Comparison of ENCODE assay signal across 8 cellular contexts in the genomic region with DNA sequence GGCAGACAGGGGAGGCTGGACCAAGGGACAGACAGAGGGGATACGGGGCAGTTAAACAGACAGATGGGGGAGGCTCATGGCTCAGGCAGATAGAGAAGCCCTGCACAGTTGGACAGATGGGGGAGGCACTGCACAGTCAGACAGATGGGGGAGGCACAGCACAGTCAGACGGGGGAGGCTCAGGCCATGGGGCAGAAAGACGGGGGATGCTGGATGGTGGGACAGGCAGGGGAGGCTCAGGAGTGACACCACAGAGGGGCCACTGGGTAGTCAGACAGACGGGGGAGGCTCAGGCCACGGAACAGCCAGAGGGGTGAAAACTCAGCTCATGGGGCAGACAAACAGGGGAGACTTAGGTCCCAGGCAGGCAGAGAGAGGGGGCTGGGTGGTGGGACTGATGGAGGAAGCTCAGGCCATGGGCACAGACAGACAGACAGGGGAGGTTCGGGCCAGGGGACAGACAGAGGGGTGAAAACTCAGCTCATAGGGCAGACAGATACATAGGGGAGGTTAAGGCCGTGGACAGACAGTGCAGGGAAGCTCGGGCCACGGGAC. TPM values are rescaled to one million over a fixed set of nuclear protein-coding genes. Genes with fewer than 3 reads are reported as not detected.
DNase-seq lines count a peak whose midpoint lies in the region; ATAC-seq, FAIRE-seq and TF ChIP-seq lines count a peak whose summit lies in the region.

No MANE protein-coding gene starts in this region.

- no peaks in the 10 kb centered on the region for H3K9me3 ChIP-seq in HAP-1
- H3K9me3 ChIP-seq in hepatocyte (ENCODE audit: low read depth), result no peaks in the 10 kb centered on the region
- no peaks in the 10 kb centered on the region for H3K9me3 ChIP-seq in small intestine (ENCODE audit: control insufficient read depth, low read depth)

- peaks cover 27% of the 10 kb centered on the region for H3K27me3 Mint-ChIP-seq in WTC11 (ENCODE audit: low read depth)

- DNase-seq in HAP-1 (ENCODE audit: low spot score in 2 of 2) (no peak), WTC11 (ENCODE audit: low spot score) (no peak), hepatocyte (ENCODE audit: low spot score) (no peak), small intestine (no peak), NCI-H82 treated with DMSO at 0.1 percent for 48 hours (lab: John Stamatoyannopoulos, UW; ENCODE audit: unreplicated experiment) (no peak), activated gamma-delta T cell (lab: John Stamatoyannopoulos, UW) (no peak), NCI-H69 (lab: John Stamatoyannopoulos, UW) (no peak)

- H3K27me3 ChIP-seq in HAP-1 (ENCODE audit: low read depth) (no peaks in the 10 kb centered on the region), hepatocyte (no peaks in the 10 kb centered on the region), small intestine (ENCODE audit: control insufficient read depth in 2 of 2, insufficient read depth in 2 of 2, low read length in 2 of 2) (no peaks in the 10 kb centered on the region)

- H3K27ac ChIP-seq in hepatocyte, result no peak overlapping the region
- H3K27ac ChIP-seq in small intestine (ENCODE audit: low read depth in 1 of 2, low read length in 1 of 2), result peak overlapping the region in 1 of 2 donors; percentile 85

- no peak for ATAC-seq in WTC11
- ATAC-seq in HG02798 (IDR thresholded peaks at IDR 0.05; ENCODE audit: poor library complexity, unreplicated experiment), result no peak

- peak overlapping the region; percentile 93 for H3K4me3 Mint-ChIP-seq in WTC11

- 63% methylated on average over 7 of the region's 9 CpGs for WGBS in hepatocyte (ENCODE audit: low lambda C conversion rate, missing lambda C conversion rate)
- 28 to 29% (median 29%) methylated on average over 9 of the region's 9 CpGs for WGBS in small intestine, 3 donors

- POLR2A ChIA-PET in WTC11 (lab: Charles Lee), result interaction anchor here (0.7 to 1.4 kb wide), 3 partner anchors 10 to 112 kb away, joined by 3 to 4 read pairs (median 3); no protein-coding TSS in a partner anchor

- no peaks in the 10 kb centered on the region for H3K9me3 Mint-ChIP-seq in WTC11

- in situ Hi-C loops in HAP-1 (cut with MboI; ENCODE audit: low sequenced_read_pairs), result no loop called here

- no peaks in the 10 kb centered on the region; the same call in 1 of the 2 replicates for H3K36me3 ChIP-seq in HAP-1 (replicated peaks)
- H3K36me3 ChIP-seq in hepatocyte (replicated peaks; ENCODE audit: insufficient read depth, low read depth), result no peaks in the 10 kb centered on the region
- no peaks in the 10 kb centered on the region for H3K36me3 ChIP-seq in small intestine (ENCODE audit: control insufficient read depth in 2 of 2, insufficient read depth in 2 of 2, low read length in 2 of 2)

- peak overlapping the region; percentile 8 for H2AFZ ChIP-seq in hepatocyte

- H3K36me3 Mint-ChIP-seq in WTC11, result no peaks in the 10 kb centered on the region

- H3K4me1 ChIP-seq in HAP-1 (0 out of 2 replicates have a peak, but pooled peaks cover 3% of the 10 kb centered on the region), hepatocyte (ENCODE audit: insufficient read depth) (peaks cover 19% of the 10 kb centered on the region), small intestine (ENCODE audit: control insufficient read depth in 2 of 2, insufficient read depth in 1 of 2, low read depth in 1 of 2, low read length in 1 of 2) (peaks cover 2 to 3% of the 10 kb centered on the region in 2 donors)

- no peak overlapping the region for H3K27ac Mint-ChIP-seq in WTC11

- no peaks in the 10 kb centered on the region for H3K9me2 ChIP-seq in hepatocyte (replicated peaks; ENCODE audit: insufficient read depth)

- H4K20me1 ChIP-seq in hepatocyte (ENCODE audit: insufficient read depth, poor library complexity, severe bottlenecking), result peaks cover 5% of the 10 kb centered on the region

- peaks cover 14% of the 10 kb centered on the region for H3K79me2 ChIP-seq in hepatocyte

- no peak for FAIRE-seq in small intestine (lab: Jason Lieb, UNC)

- CTCF ChIA-PET in WTC11 (lab: Charles Lee), result interaction anchor here (1.0 to 2.7 kb wide), 5 partner anchors 9 to 71 kb away, joined by 4 to 20 read pairs (median 5); no protein-coding TSS in a partner anchor

- peak overlapping the region; percentile 97 for H3K4me2 ChIP-seq in hepatocyte

- peaks cover 12% of the 10 kb centered on the region for H3K4me1 Mint-ChIP-seq in WTC11

- no peak for TF ChIP-seq CTCF in WTC11 (IDR thresholded peaks at IDR 0.05)
- no peak for TF ChIP-seq CTCF in hepatocyte (IDR thresholded peaks at IDR 0.05; ENCODE audit: poor library complexity)

- H3K4me3 ChIP-seq in HAP-1 (peak overlapping the region; percentile 61), hepatocyte (peak overlapping the region; percentile 88), small intestine (ENCODE audit: low read depth in 1 of 2, low read length in 2 of 2) (peak overlapping the region; percentile 81 to 97)

TF ChIP-seq in WTC11, 78 proteins besides CTCF, POLR2A, EP300 and RAD21:
- TF ChIP-seq SP1 (CRISPR knock-in tag; conservative IDR thresholded peaks at IDR 0.05) (no peak), GABPB1 (CRISPR knock-in tag; IDR thresholded peaks at IDR 0.05) (no peak), SMAD4 (CRISPR knock-in tag; IDR thresholded peaks at IDR 0.05) (no peak)
- TF ChIP-seq, protein P1, sequence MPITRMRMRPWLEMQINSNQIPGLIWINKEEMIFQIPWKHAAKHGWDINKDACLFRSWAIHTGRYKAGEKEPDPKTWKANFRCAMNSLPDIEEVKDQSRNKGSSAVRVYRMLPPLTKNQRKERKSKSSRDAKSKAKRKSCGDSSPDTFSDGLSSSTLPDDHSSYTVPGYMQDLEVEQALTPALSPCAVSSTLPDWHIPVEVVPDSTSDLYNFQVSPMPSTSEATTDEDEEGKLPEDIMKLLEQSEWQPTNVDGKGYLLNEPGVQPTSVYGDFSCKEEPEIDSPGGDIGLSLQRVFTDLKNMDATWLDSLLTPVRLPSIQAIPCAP (CRISPR knock-in tag; IDR thresholded peaks at IDR 0.05), result no peak
- TF ChIP-seq, protein P2, sequence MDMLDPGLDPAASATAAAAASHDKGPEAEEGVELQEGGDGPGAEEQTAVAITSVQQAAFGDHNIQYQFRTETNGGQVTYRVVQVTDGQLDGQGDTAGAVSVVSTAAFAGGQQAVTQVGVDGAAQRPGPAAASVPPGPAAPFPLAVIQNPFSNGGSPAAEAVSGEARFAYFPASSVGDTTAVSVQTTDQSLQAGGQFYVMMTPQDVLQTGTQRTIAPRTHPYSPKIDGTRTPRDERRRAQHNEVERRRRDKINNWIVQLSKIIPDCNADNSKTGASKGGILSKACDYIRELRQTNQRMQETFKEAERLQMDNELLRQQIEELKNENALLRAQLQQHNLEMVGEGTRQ (CRISPR knock-in tag; IDR thresholded peaks at IDR 0.05), result no peak

RNA-seq across cellular contexts. Expression of a gene that starts 0.9 kb away (rescaled TPM):
- total RNA-seq in WTC11 (2021) (59.9 to 75.4 TPM (median 71.0 TPM) in 3 replicates), hepatocyte (39.3 and 44.7 TPM in 2 replicates)
- polyA plus RNA-seq in hepatocyte (57.7 and 63.5 TPM in 2 replicates), small intestine (10 to 100 TPM; 10.3 to 52.4 (median 11.6) TPM)

RNA-seq across cellular contexts. Expression of a gene that starts 16.2 kb away (rescaled TPM):
- total RNA-seq in WTC11 (2021), result 115 to 132 TPM (median 121 TPM) in 3 replicates
- total RNA-seq in hepatocyte, result 61.4 and 62.6 TPM in 2 replicates
- polyA plus RNA-seq in hepatocyte, result 82.3 and 105 TPM in 2 replicates
- polyA plus RNA-seq in small intestine, result 10 to 100 TPM; 70.4 to 82.1 (median 74.5) TPM

RNA-seq across cellular contexts. Expression of a gene that starts 17.5 kb away (rescaled TPM):
- 3.3 to 6.3 TPM (median 4.7 TPM) in 3 replicates for total RNA-seq in WTC11 (2021)
- total RNA-seq in hepatocyte, result not detected in 2 replicates
- 1.4 and 1.5 TPM in 2 replicates for polyA plus RNA-seq in hepatocyte
- polyA plus RNA-seq in small intestine, result 1 to 10 TPM in 1 of 3 donors, under 1 TPM in 1, not detected in 1; 0.73 to 1.3 TPM

RNA-seq across cellular contexts. Expression of a gene that starts 28.8 kb away (rescaled TPM):
- total RNA-seq in WTC11 (2021), result 1.0 to 2.3 TPM (median 1.6 TPM) in 3 replicates
- 0.04 TPM in 1 of 2 replicates, not detected in the other for total RNA-seq in hepatocyte
- 0.19 and 0.28 TPM in 2 replicates for polyA plus RNA-seq in hepatocyte
- polyA plus RNA-seq in small intestine, result 1 to 10 TPM in 1 of 3 donors, under 1 TPM in 1, not detected in 1; 0.54 to 1.1 TPM

RNA-seq across cellular contexts. Expression of a gene that starts 50.2 kb away (rescaled TPM):
- total RNA-seq in WTC11 (2021), result 1.0 to 1.4 TPM (median 1.3 TPM) in 3 replicates
- total RNA-seq in hepatocyte, result 0.12 and 0.70 TPM in 2 replicates
- 1.2 and 2.0 TPM in 2 replicates for polyA plus RNA-seq in hepatocyte
- 1 to 10 TPM in 1 of 3 donors, not detected in 2; 2.1 TPM for polyA plus RNA-seq in small intestine
